Comparison of ENCODE assay signal across 8 cellular contexts in the genomic region with DNA sequence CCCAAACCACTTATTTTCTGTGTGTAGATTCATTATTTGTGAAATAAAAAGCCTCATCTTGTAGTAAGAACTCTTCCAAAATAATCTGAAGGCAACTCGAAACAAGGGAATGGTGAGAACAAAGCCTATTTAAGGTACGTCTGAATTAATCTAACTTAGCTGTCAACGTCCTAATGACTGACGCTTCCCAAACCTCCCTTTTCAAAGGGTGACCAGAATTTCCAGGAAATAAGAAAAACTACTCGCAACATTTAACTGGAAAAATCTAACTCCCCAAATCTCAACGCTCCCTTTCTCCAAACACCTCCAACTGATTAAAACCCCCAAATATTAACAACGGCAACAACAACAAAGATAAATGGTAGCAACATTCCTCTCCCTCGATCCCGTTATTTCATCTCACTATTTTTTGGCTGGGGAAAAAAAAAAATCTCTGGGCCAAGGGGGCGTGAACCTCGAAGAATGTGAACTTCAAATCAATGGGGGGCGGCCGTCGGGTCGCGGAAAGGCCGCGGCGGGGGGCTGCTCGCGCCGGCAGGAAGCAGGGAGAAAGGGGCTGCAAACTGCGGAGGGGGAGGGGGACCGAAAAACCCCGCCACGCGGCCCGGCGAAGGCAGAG. TPM values are rescaled to one million over a fixed set of nuclear protein-coding genes. Genes with fewer than 3 reads are reported as not detected.
DNase-seq lines count a peak whose midpoint lies in the region; ATAC-seq, FAIRE-seq and TF ChIP-seq lines count a peak whose summit lies in the region.

No MANE protein-coding gene starts in this region.

- peak overlapping the region; percentile 82 to 100 for H3K4me3 ChIP-seq in small intestine (ENCODE audit: low read depth in 1 of 2, low read length in 2 of 2)

- no peaks in the 10 kb centered on the region for H3K27me3 ChIP-seq in small intestine (ENCODE audit: control insufficient read depth in 2 of 2, insufficient read depth in 2 of 2, low read length in 2 of 2)

- H3K27me3 Mint-ChIP-seq in T-helper 17 cell (no peaks in the 10 kb centered on the region), glutamatergic neuron (ENCODE audit: unreplicated experiment) (peaks cover 3% of the 10 kb centered on the region)

- peaks cover 3% of the 10 kb centered on the region for H3K36me3 Mint-ChIP-seq in T-helper 17 cell (ENCODE audit: low read depth)
- H3K36me3 Mint-ChIP-seq in glutamatergic neuron (ENCODE audit: unreplicated experiment): no peaks in the 10 kb centered on the region

- DNase-seq in NCI-H1417 (lab: John Stamatoyannopoulos, UW): peak in 2 of 3 experiments; percentile 25 to 78
- no peak for DNase-seq in NCI-H1417 treated with DMSO at 0.1 percent for 48 hours (lab: John Stamatoyannopoulos, UW)
- DNase-seq in T-helper 17 cell: no peak
- no peak for DNase-seq in glutamatergic neuron
- DNase-seq in small intestine: no peak
- DNase-seq in kidney glomerular epithelial cell (lab: John Stamatoyannopoulos, UW): no peak
- DNase-seq in cerebellum (ENCODE audit: low spot score): no peak

- peak overlapping the region; percentile 96 to 97 for H3K27ac ChIP-seq in small intestine (ENCODE audit: low read depth in 1 of 2, low read length in 1 of 2)

- peaks cover 2% of the 10 kb centered on the region for H3K9me3 Mint-ChIP-seq in glutamatergic neuron (ENCODE audit: unreplicated experiment)

- peaks cover 0 to 2% of the 10 kb centered on the region in 2 donors for H3K36me3 ChIP-seq in small intestine (ENCODE audit: control insufficient read depth in 2 of 2, insufficient read depth in 2 of 2, low read length in 2 of 2)

- H3K4me1 ChIP-seq in small intestine (ENCODE audit: control insufficient read depth in 2 of 2, insufficient read depth in 1 of 2, low read depth in 1 of 2, low read length in 1 of 2): peaks cover 8 to 20% of the 10 kb centered on the region in 2 donors

- TF ChIP-seq CTCF in glutamatergic neuron (IDR thresholded peaks at IDR 0.05; ENCODE audit: partially characterized antibody, unreplicated experiment): no peak

- H3K4me1 Mint-ChIP-seq in T-helper 17 cell (peaks cover 42% of the 10 kb centered on the region), glutamatergic neuron (ENCODE audit: low read depth, unreplicated experiment) (peaks cover 31% of the 10 kb centered on the region)

- H3K9me3 ChIP-seq in T-helper 17 cell (ENCODE audit: control insufficient read depth, low read length, poor library complexity, severe bottlenecking): no peaks in the 10 kb centered on the region
- H3K9me3 ChIP-seq in small intestine (ENCODE audit: control insufficient read depth, low read depth): no peaks in the 10 kb centered on the region

- no peak for FAIRE-seq in small intestine (lab: Jason Lieb, UNC)

- ATAC-seq in T-helper 17 cell (no peak), HG03378 (IDR thresholded peaks at IDR 0.05; ENCODE audit: unreplicated experiment) (no peak)

- H3K4me3 Mint-ChIP-seq in T-helper 17 cell (peak overlapping the region; percentile 96), glutamatergic neuron (ENCODE audit: unreplicated experiment) (peak overlapping the region; percentile 95)

- WGBS in small intestine, 3 donors: 0 to 1% (median 0%) methylated on average over 28 to 29 of the region's 29 CpGs

- H3K27ac Mint-ChIP-seq in T-helper 17 cell (peak overlapping the region; percentile 95), glutamatergic neuron (ENCODE audit: unreplicated experiment) (peak overlapping the region; percentile 95)

RNA-seq across cellular contexts. Expression of a gene that starts 0.6 kb away (rescaled TPM):
- 100 to 1,000 TPM; 232 to 239 TPM for total RNA-seq in T-helper 17 cell
- total RNA-seq in glutamatergic neuron (ENCODE audit: unreplicated experiment): 158 TPM
- 10 to 100 TPM; 35.9 to 59.9 (median 52.8) TPM for polyA plus RNA-seq in small intestine
- total RNA-seq in cerebellum: 157 TPM

RNA-seq across cellular contexts. Expression of a gene that starts 19.9 kb away (rescaled TPM):
- total RNA-seq in T-helper 17 cell (100 to 1,000 TPM; 121 to 149 TPM), glutamatergic neuron (ENCODE audit: unreplicated experiment) (106 TPM), cerebellum (70.9 TPM)
- 100 to 1,000 TPM; 114 to 131 (median 122) TPM for polyA plus RNA-seq in small intestine

Comparison
In these comparisons a context has a peak if more than half of its experiments do, and no peak if none do; other contexts are left out.
1. DNase-seq: peak in NCI-H1417 (2 of 3); none in NCI-H1417 treated with DMSO at 0.1 percent for 48 hours (single experiment), T-helper 17 cell (0 of 3), glutamatergic neuron (single experiment), small intestine (single experiment), kidney glomerular epithelial cell (single experiment) and cerebellum (single experiment).